Comparison of ENCODE assay signal across 2 cellular contexts in the genomic region with DNA sequence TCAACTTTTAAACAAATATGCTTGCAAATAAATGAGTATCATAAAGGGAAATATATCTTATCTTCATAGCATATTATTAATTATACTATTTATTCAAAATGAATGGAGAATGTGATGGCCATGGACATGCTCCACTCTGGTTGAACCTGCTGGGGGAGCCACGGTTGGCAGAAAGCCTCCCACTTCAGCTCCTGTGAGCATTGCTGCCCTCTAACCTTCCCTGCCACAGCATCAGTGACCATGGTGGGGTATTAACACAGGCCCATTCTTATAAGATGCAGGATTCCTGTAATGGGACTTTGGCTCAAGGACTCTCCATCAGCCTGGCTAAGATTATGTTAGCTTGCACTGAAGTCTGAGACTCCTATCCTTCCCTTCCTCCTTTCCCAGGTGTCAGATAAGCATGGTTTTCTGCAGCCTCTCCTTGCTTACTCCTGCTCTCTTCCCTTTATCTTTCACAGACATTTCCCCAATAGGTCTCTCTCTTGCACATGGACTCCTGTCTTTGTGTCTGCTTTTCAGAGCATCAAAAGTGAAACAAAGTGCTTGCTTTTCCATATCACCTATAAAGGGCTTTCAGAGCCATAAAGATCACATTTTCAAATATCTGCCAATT.
TF ChIP-seq lines count a peak whose summit lies in the region.

No MANE protein-coding gene starts in this region.

TF ChIP-seq in GM23338, 12 proteins besides CTCF, POLR2A, EP300 and RAD21:
- TF ChIP-seq STAT1 (IDR thresholded peaks at IDR 0.05; ENCODE audit: unreplicated experiment) (no peak), ZNF462 (CRISPR knock-in tag; IDR thresholded peaks at IDR 0.05) (no peak), EZH2phosphoT487 (IDR thresholded peaks at IDR 0.05; ENCODE audit: unreplicated experiment) (no peak), NANOG (IDR thresholded peaks at IDR 0.05; ENCODE audit: borderline replicate concordance) (no peak), EZH2 (IDR thresholded peaks at IDR 0.05; ENCODE audit: low read depth, unreplicated experiment) (no peak), POLR2AphosphoS5 (IDR thresholded peaks at IDR 0.05; ENCODE audit: low read depth) (no peak), REST (IDR thresholded peaks at IDR 0.05; ENCODE audit: unreplicated experiment) (no peak), ZNF114 (CRISPR knock-in tag; IDR thresholded peaks at IDR 0.05) (no peak)

TF ChIP-seq in K562, 482 proteins besides CTCF, POLR2A, EP300 and RAD21 (continues in another document):
- no peak for TF ChIP-seq NCOA4 (IDR thresholded peaks at IDR 0.05; ENCODE audit: partially characterized antibody)
- peak; percentile 89 for TF ChIP-seq TCF3 (CRISPR knock-in tag; IDR thresholded peaks at IDR 0.05)
- peak; percentile 90 for TF ChIP-seq TEAD4 (IDR thresholded peaks at IDR 0.05; ENCODE audit: low read length)
- no peak for TF ChIP-seq TEAD4 (CRISPR knock-in tag; IDR thresholded peaks at IDR 0.05; ENCODE audit: borderline replicate concordance)
- TF ChIP-seq CXXC5 (CRISPR knock-in tag; IDR thresholded peaks at IDR 0.05) = 0 out of 2 replicates have a peak, but pooled peaks have one; percentile 23
- TF ChIP-seq FOSL1 (tag; conservative IDR thresholded peaks at IDR 0.05) = no peak
- no peak for TF ChIP-seq ZNF695 (CRISPR knock-in tag; IDR thresholded peaks at IDR 0.05)
- TF ChIP-seq ARID2 (IDR thresholded peaks at IDR 0.05) = no peak
- TF ChIP-seq, protein P1, sequence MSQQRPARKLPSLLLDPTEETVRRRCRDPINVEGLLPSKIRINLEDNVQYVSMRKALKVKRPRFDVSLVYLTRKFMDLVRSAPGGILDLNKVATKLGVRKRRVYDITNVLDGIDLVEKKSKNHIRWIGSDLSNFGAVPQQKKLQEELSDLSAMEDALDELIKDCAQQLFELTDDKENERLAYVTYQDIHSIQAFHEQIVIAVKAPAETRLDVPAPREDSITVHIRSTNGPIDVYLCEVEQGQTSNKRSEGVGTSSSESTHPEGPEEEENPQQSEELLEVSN (IDR thresholded peaks at IDR 0.05; ENCODE audit: borderline replicate concordance in 1 of 2, extremely low read depth in 1 of 2, insufficient read depth in 1 of 2, insufficient read length in 1 of 2, low read depth in 1 of 2, low read length in 1 of 2, poor library complexity in 1 of 2, severe bottlenecking in 1 of 2) = no peak
- TF ChIP-seq RCOR1 (IDR thresholded peaks at IDR 0.05; ENCODE audit: borderline replicate concordance in 1 of 2, low read depth in 2 of 2, low read length in 2 of 2) = peak in 1 of 2 experiments; percentile 82; a peak in 2 of 4 replicates
- TF ChIP-seq TRIM24 (IDR thresholded peaks at IDR 0.05) = peak; percentile 83 to 89
- peak; percentile 93 for TF ChIP-seq ZEB2 (IDR thresholded peaks at IDR 0.05)
- TF ChIP-seq ELF2 (CRISPR knock-in tag; IDR thresholded peaks at IDR 0.05) = no peak
- TF ChIP-seq MBD2 (IDR thresholded peaks at IDR 0.05; ENCODE audit: borderline replicate concordance, low read depth) = 0 out of 2 replicates have a peak, but pooled peaks have one; percentile 32
- TF ChIP-seq DPF2 (IDR thresholded peaks at IDR 0.05) = peak; percentile 80
- TF ChIP-seq, protein P2, sequence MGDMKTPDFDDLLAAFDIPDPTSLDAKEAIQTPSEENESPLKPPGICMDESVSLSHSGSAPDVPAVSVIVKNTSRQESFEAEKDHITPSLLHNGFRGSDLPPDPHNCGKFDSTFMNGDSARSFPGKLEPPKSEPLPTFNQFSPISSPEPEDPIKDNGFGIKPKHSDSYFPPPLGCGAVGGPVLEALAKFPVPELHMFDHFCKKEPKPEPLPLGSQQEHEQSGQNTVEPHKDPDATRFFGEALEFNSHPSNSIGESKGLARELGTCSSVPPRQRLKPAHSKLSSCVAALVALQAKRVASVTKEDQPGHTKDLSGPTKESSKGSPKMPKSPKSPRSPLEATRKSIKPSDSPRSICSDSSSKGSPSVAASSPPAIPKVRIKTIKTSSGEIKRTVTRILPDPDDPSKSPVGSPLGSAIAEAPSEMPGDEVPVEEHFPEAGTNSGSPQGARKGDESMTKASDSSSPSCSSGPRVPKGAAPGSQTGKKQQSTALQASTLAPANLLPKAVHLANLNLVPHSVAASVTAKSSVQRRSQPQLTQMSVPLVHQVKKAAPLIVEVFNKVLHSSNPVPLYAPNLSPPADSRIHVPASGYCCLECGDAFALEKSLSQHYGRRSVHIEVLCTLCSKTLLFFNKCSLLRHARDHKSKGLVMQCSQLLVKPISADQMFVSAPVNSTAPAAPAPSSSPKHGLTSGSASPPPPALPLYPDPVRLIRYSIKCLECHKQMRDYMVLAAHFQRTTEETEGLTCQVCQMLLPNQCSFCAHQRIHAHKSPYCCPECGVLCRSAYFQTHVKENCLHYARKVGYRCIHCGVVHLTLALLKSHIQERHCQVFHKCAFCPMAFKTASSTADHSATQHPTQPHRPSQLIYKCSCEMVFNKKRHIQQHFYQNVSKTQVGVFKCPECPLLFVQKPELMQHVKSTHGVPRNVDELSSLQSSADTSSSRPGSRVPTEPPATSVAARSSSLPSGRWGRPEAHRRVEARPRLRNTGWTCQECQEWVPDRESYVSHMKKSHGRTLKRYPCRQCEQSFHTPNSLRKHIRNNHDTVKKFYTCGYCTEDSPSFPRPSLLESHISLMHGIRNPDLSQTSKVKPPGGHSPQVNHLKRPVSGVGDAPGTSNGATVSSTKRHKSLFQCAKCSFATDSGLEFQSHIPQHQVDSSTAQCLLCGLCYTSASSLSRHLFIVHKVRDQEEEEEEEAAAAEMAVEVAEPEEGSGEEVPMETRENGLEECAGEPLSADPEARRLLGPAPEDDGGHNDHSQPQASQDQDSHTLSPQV (IDR thresholded peaks at IDR 0.05) = 0 out of 2 replicates have a peak, but pooled peaks have one; percentile 21
- TF ChIP-seq TOE1 (IDR thresholded peaks at IDR 0.05; ENCODE audit: borderline replicate concordance) = no peak
- no peak for TF ChIP-seq TOE1 (CRISPR knock-in tag; IDR thresholded peaks at IDR 0.05; ENCODE audit: borderline replicate concordance, low read depth)
- peak; percentile 40 to 52; a peak in 1 of 4 replicates for TF ChIP-seq FOXK2 (conservative IDR thresholded peaks at IDR 0.05 in 1 of 2, IDR thresholded peaks at IDR 0.05 in 1 of 2; ENCODE audit: low read depth in 2 of 2)
- TF ChIP-seq PHF8 (IDR thresholded peaks at IDR 0.05; ENCODE audit: borderline replicate concordance, low read length) = no peak
- peak; percentile 95 for TF ChIP-seq CTBP1 (IDR thresholded peaks at IDR 0.05; ENCODE audit: borderline replicate concordance)
- no peak for TF ChIP-seq ZNF23 (CRISPR knock-in tag; IDR thresholded peaks at IDR 0.05)
- no peak for TF ChIP-seq MAFF (IDR thresholded peaks at IDR 0.05; ENCODE audit: low read length)
- peak; percentile 68 for TF ChIP-seq GATA2 (CRISPR knock-in tag; IDR thresholded peaks at IDR 0.05)
- 0 out of 4 replicates have a peak, but pooled peaks of 1 of the 2 experiments have one; percentile 65 for TF ChIP-seq MLLT1 (IDR thresholded peaks at IDR 0.05)
- TF ChIP-seq HDAC2 (IDR thresholded peaks at IDR 0.05) = peak; percentile 86
- TF ChIP-seq STAT5A (IDR thresholded peaks at IDR 0.05; ENCODE audit: borderline replicate concordance, low read length) = peak; percentile 62
- TF ChIP-seq PHB2 (IDR thresholded peaks at IDR 0.05; ENCODE audit: low read depth) = 0 out of 2 replicates have a peak, but pooled peaks have one; percentile 62
- TF ChIP-seq NCOR1 (IDR thresholded peaks at IDR 0.05) = peak; percentile 91
- 0 out of 4 replicates have a peak, but pooled peaks of 1 of the 2 experiments have one; percentile 13 for TF ChIP-seq NRF1 (conservative IDR thresholded peaks at IDR 0.05 in 1 of 2, IDR thresholded peaks at IDR 0.05 in 1 of 2)
- no peak for TF ChIP-seq ZNF740 (CRISPR knock-in tag; IDR thresholded peaks at IDR 0.05)
- TF ChIP-seq ZNF740 (tag; IDR thresholded peaks at IDR 0.05) = no peak
- TF ChIP-seq FOXP1 (CRISPR knock-in tag; IDR thresholded peaks at IDR 0.05) = no peak
- no peak for TF ChIP-seq CAMTA2 (CRISPR knock-in tag; conservative IDR thresholded peaks at IDR 0.05)
- TF ChIP-seq ZNF217 (CRISPR knock-in tag; IDR thresholded peaks at IDR 0.05) = no peak
- TF ChIP-seq NCOA6 (IDR thresholded peaks at IDR 0.05) = no peak
- TF ChIP-seq MTA3 (IDR thresholded peaks at IDR 0.05; ENCODE audit: borderline replicate concordance) = peak; percentile 33; the same call in 1 of the 2 replicates
- 0 out of 2 replicates have a peak, but pooled peaks have one; percentile 45 for TF ChIP-seq LCOR (CRISPR knock-in tag; IDR thresholded peaks at IDR 0.05)
- peak; percentile 74 for TF ChIP-seq PML (IDR thresholded peaks at IDR 0.05; ENCODE audit: low read length)
- TF ChIP-seq, protein P3, sequence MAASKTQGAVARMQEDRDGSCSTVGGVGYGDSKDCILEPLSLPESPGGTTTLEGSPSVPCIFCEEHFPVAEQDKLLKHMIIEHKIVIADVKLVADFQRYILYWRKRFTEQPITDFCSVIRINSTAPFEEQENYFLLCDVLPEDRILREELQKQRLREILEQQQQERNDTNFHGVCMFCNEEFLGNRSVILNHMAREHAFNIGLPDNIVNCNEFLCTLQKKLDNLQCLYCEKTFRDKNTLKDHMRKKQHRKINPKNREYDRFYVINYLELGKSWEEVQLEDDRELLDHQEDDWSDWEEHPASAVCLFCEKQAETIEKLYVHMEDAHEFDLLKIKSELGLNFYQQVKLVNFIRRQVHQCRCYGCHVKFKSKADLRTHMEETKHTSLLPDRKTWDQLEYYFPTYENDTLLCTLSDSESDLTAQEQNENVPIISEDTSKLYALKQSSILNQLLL (CRISPR knock-in tag; IDR thresholded peaks at IDR 0.05; ENCODE audit: borderline replicate concordance) = no peak
- no peak for TF ChIP-seq GABPB2 (CRISPR knock-in tag; conservative IDR thresholded peaks at IDR 0.05)
- no peak for TF ChIP-seq TAF9B (IDR thresholded peaks at IDR 0.05; ENCODE audit: partially characterized antibody)
- TF ChIP-seq POLR2AphosphoS5 (IDR thresholded peaks at IDR 0.05; ENCODE audit: control insufficient read depth, insufficient read depth, low read depth, low read length) = peak; percentile 69; the same call in 1 of the 2 replicates
- TF ChIP-seq ATF7 (IDR thresholded peaks at IDR 0.05) = 0 out of 2 replicates have a peak, but pooled peaks have one; percentile 21
- peak; percentile 90 for TF ChIP-seq TAL1 (IDR thresholded peaks at IDR 0.05)
- TF ChIP-seq RUNX1 (IDR thresholded peaks at IDR 0.05; ENCODE audit: low read depth) = no peak
- no peak for TF ChIP-seq MCM5 (IDR thresholded peaks at IDR 0.05; ENCODE audit: low read depth)
- peak; percentile 75 for TF ChIP-seq KLF16 (IDR thresholded peaks at IDR 0.05)
- TF ChIP-seq FOXM1 (IDR thresholded peaks at IDR 0.05; ENCODE audit: low read depth) = peak; percentile 62
- TF ChIP-seq FOXM1 (CRISPR knock-in tag; IDR thresholded peaks at IDR 0.05; ENCODE audit: low read depth) = no peak
- no peak for TF ChIP-seq ZNF140 (CRISPR knock-in tag; IDR thresholded peaks at IDR 0.05)
- TF ChIP-seq ZNF3 (CRISPR knock-in tag; IDR thresholded peaks at IDR 0.05) = no peak
- TF ChIP-seq KDM1A (IDR thresholded peaks at IDR 0.05) = peak in 1 of 2 experiments; percentile 83; a peak in 2 of 4 replicates
- no peak for TF ChIP-seq TEAD2 (tag; IDR thresholded peaks at IDR 0.05)
- TF ChIP-seq CBFA2T3 (IDR thresholded peaks at IDR 0.05) = peak; percentile 96
- TF ChIP-seq MAZ (CRISPR knock-in tag; conservative IDR thresholded peaks at IDR 0.05 in 1 of 2, IDR thresholded peaks at IDR 0.05 in 1 of 2) = 0 out of 4 replicates have a peak, but pooled peaks of 1 of the 2 experiments have one; percentile 20
- TF ChIP-seq ZNF512 (tag; IDR thresholded peaks at IDR 0.05) = no peak
- no peak for TF ChIP-seq RBM34 (IDR thresholded peaks at IDR 0.05; ENCODE audit: borderline replicate concordance, insufficient read depth, low read length)
- TF ChIP-seq FOXA3 (CRISPR knock-in tag; conservative IDR thresholded peaks at IDR 0.05 in 1 of 2, IDR thresholded peaks at IDR 0.05 in 1 of 2) = no peak
- no peak for TF ChIP-seq ZNF75A (CRISPR knock-in tag; IDR thresholded peaks at IDR 0.05)
